In the genomic region with DNA sequence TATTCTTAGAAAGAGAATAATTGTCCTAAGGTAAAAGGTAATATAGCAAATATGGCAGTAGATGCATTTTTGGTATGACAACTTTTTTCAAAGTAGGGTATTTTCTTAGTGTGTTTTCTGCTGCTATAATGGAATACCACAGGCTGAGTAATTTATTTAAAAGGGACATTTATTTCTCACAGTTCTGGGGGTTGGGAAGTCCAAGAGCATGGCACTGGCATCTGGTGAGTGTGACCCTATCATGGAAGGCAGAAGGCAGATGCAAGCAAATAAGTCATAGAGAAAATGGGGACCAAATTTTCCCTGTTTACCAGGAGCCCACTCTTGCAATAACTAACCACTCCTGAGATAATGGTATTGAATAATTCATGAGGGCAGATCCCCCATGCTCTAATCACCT, we compare ENCODE assay signal across 8 cellular contexts.
"Had no signal": no experiment of that assay in that cellular context is flagged by ENCODE, and none has a peak within 500 bp of the region (broad histone marks: within the 10 kb centered on the region; RNA-seq: fewer than 3 reads in every experiment).

No MANE protein-coding gene starts in this region.

- FAIRE-seq: G401.6, GM12878, GM12891, GM12892, GM18507, GM19239 had no signal

- H3K4me3 ChIP-seq: GM12878 had no signal

- DNase-seq: GDM1, GF-D8 had no signal

- ATAC-seq: GM12878 had no signal
